Comparison of ENCODE assay signal across 12 cellular contexts in the genomic region with DNA sequence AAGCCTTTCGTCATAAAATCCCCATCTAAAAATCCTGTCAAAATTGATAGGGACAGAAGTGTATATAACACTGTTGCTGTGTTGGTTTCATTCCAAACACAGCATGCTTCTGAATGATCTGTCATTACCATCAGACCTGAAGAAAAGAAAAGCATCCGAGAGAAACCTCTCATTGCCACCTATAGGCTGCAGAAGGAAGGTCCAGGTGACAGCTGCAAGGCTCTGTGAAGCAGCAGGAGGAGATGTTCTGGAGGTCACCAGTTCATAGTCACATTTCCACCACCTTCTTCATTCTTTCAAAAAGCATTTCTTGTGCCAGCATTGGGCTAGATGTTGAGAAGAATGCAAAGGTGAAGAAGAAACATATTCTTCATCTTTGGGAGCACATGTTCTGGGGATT.
DNase-seq lines count a peak whose midpoint lies in the region; ATAC-seq, FAIRE-seq and TF ChIP-seq lines count a peak whose summit lies in the region.
"Had no signal": no experiment of that assay in that cellular context is flagged by ENCODE, and none has a peak within 500 bp of the region (broad histone marks: within the 10 kb centered on the region; RNA-seq: fewer than 3 reads in every experiment).

No MANE protein-coding gene starts in this region.

- TF ChIP-seq RAD21 in GM12878 (IDR thresholded peaks at IDR 0.05; ENCODE audit: insufficient read depth, low read depth, low read length) = peak; percentile 62
- TF ChIP-seq RAD21 in neural cell (conservative IDR thresholded peaks at IDR 0.05) = peak; percentile 40

- TF ChIP-seq EP300 in GM12878 (IDR thresholded peaks at IDR 0.05; ENCODE audit: borderline replicate concordance in 1 of 2, control insufficient read depth in 1 of 2, low read depth in 2 of 2, low read length in 2 of 2) (no peak), neural cell (conservative IDR thresholded peaks at IDR 0.05; ENCODE audit: poor library complexity, severe bottlenecking) (no peak)

- no peaks in the 10 kb centered on the region for H4K20me1 ChIP-seq in KMS-11 (ENCODE audit: insufficient read depth)
- H4K20me1 ChIP-seq in GM12878 (ENCODE audit: control insufficient read depth, insufficient read depth) = no peaks in the 10 kb centered on the region
- H4K20me1 ChIP-seq in neural cell (ENCODE audit: insufficient read depth) = no peaks in the 10 kb centered on the region

- no peak overlapping the region for H2AFZ ChIP-seq in KMS-11 (ENCODE audit: low read depth)
- H2AFZ ChIP-seq in GM12878 (ENCODE audit: control insufficient read depth, low read depth, low read length) = no peak overlapping the region
- H2AFZ ChIP-seq in neural cell (ENCODE audit: low read depth, low read length) = no peak overlapping the region

- H3K9ac ChIP-seq in KMS-11 (no peak overlapping the region), GM12878 (ENCODE audit: control insufficient read depth, insufficient read depth, low read length) (no peak overlapping the region), neural cell (ENCODE audit: low read length) (no peak overlapping the region)

- no peak overlapping the region for H3K4me2 ChIP-seq in KMS-11
- no peak overlapping the region for H3K4me2 ChIP-seq in GM12878 (ENCODE audit: control insufficient read depth, insufficient read depth)
- H3K4me2 ChIP-seq in neural cell (ENCODE audit: low read length) = no peak overlapping the region

- in situ Hi-C loops in GM12878 (cut with MboI) = no loop called here

- 50% methylated on average over 2 of the region's 2 CpGs for WGBS in GM12878 (ENCODE audit: insufficient coverage, insufficient replicate concordance, low lambda C conversion rate, missing lambda C conversion rate)

- no peak overlapping the region for H3K4me3 ChIP-seq in KMS-11 (IDR thresholded peaks at IDR 0.05; ENCODE audit: insufficient read depth, low read depth, low read length)
- no peak overlapping the region for H3K4me3 ChIP-seq in GM12878
- no peak overlapping the region for H3K4me3 ChIP-seq in neural cell (ENCODE audit: low read length)
- H3K4me3 ChIP-seq: ascending aorta had no signal

- H3K9me2 ChIP-seq in neural cell (ENCODE audit: insufficient read depth, low read length) = no peaks in the 10 kb centered on the region

- H3K27ac ChIP-seq in KMS-11 = no peak overlapping the region
- H3K27ac ChIP-seq in GM12878 (ENCODE audit: control insufficient read depth, insufficient read depth) = no peak overlapping the region
- H3K27ac ChIP-seq in neural cell (ENCODE audit: low read length) = no peak overlapping the region
- H3K27ac ChIP-seq: ascending aorta had no signal

- CTCF ChIA-PET in GM12878 (lab: Yijun Ruan, JAX) = no interaction called here

- H3K9me3 ChIP-seq in GM12878 (replicated peaks; ENCODE audit: control insufficient read depth, insufficient read depth, low read length) (no peaks in the 10 kb centered on the region; the same call in 2 of the 3 replicates), neural cell (ENCODE audit: low read length) (no peaks in the 10 kb centered on the region)
- H3K9me3 ChIP-seq: ascending aorta had no signal

- H3K4me1 ChIP-seq in KMS-11 (ENCODE audit: low read depth, poor library complexity, severe bottlenecking) (peaks cover 16% of the 10 kb centered on the region), GM12878 (ENCODE audit: control insufficient read depth, insufficient read depth, low read length) (no peaks in the 10 kb centered on the region)

- TF ChIP-seq CTCF in KMS-11 (conservative IDR thresholded peaks at IDR 0.05; ENCODE audit: low read depth, low read length) = peak; percentile 40; the same call in 1 of the 2 replicates
- TF ChIP-seq CTCF in GM12878 (IDR thresholded peaks at IDR 0.05 in 2 of 3, conservative IDR thresholded peaks at IDR 0.05 in 1 of 3; ENCODE audit: control insufficient read depth in 2 of 3, extremely low read depth in 1 of 3, insufficient read depth in 1 of 3, low read depth in 3 of 3, low read length in 3 of 3) = peak; percentile 33 to 45 (median 35); a peak in 4 of 6 replicates
- peak; percentile 48 for TF ChIP-seq CTCF in neural cell (IDR thresholded peaks at IDR 0.05; ENCODE audit: poor library complexity, severe bottlenecking)

- H3K27me3 ChIP-seq in KMS-11 (ENCODE audit: insufficient read depth, low read depth) (no peaks in the 10 kb centered on the region), GM12878 (replicated peaks in 1 of 2; ENCODE audit: control insufficient read depth in 2 of 2, insufficient read depth in 2 of 2, low read length in 1 of 2) (no peaks in the 10 kb centered on the region), neural cell (ENCODE audit: insufficient read depth, low read depth, low read length) (no peaks in the 10 kb centered on the region)
- H3K27me3 ChIP-seq: ascending aorta had no signal

- FAIRE-seq in GM12878 (lab: Jason Lieb, UNC) = no peak
- FAIRE-seq: GM19239 had no signal

- H3K36me3 ChIP-seq in KMS-11 (ENCODE audit: insufficient read depth) = no peaks in the 10 kb centered on the region
- H3K36me3 ChIP-seq in GM12878 (ENCODE audit: control insufficient read depth in 2 of 2, insufficient read depth in 2 of 2, low read length in 1 of 2) = no peaks in the 10 kb centered on the region
- H3K36me3 ChIP-seq in neural cell (ENCODE audit: insufficient read depth, low read length) = no peaks in the 10 kb centered on the region
- H3K36me3 ChIP-seq: ascending aorta had no signal

- DNase-seq in GM12878 (ENCODE audit: low read depth, low spot score) (no peak), left colon (no peak), HuH-7 (ENCODE audit: low spot score) (no peak), GOT3 (lab: John Stamatoyannopoulos, UW) (no peak)
- DNase-seq: activated CD8-positive, alpha-beta memory T cell treated with anti-CD3 and anti-CD28 coated beads, Interleukin-2, amount 50 U/mL, for 48 hours; foreskin fibroblast; NCI-H69 had no signal

- H3F3A ChIP-seq in neural cell (ENCODE audit: insufficient read depth, low read length, poor library complexity, severe bottlenecking) = no peaks in the 10 kb centered on the region

- H3K79me2 ChIP-seq in KMS-11 (ENCODE audit: insufficient read depth, low read depth) (no peaks in the 10 kb centered on the region), GM12878 (ENCODE audit: control insufficient read depth, insufficient read depth, low read length) (no peaks in the 10 kb centered on the region), neural cell (replicated peaks; ENCODE audit: insufficient read depth, low read length) (no peaks in the 10 kb centered on the region)

- RAD21 ChIA-PET in GM12878 (lab: Charles Lee; ENCODE audit: unreplicated experiment) = interaction anchor here (1.0 kb wide), 1 partner anchor 567 kb away, joined by 4 read pairs; no protein-coding TSS in a partner anchor

- TF ChIP-seq POLR2A in GM12878 (IDR thresholded peaks at IDR 0.05; ENCODE audit: low read depth, low read length) = no peak

- ATAC-seq in GM18519 (IDR thresholded peaks at IDR 0.05; ENCODE audit: low FRiP score, unreplicated experiment) (peak; percentile 62), GM12878 (peak; percentile 77), left colon (no peak)

- BruUV-seq in GM12878 (replicated peaks; lab: Mats Ljungman, UMichigan) = no TSS peak

- intact Hi-C loops in GM12878 (cut with micrococcal nuclease; ENCODE audit: unreplicated experiment) = loop anchor here (5.0 kb wide), 1 partner anchor 570 kb away; no protein-coding TSS in a partner anchor
- intact Hi-C loops in left colon (cut with DNase I, micrococcal nuclease) = no loop called here

- POLR2A ChIA-PET in GM12878 (lab: Charles Lee) = no interaction called here

- SMC1A ChIA-PET in GM12878 (lab: Charles Lee; ENCODE audit: uncharacterized antibody, unreplicated experiment) = no interaction called here

TF ChIP-seq in GM12878, 131 proteins besides CTCF, POLR2A, EP300 and RAD21 (continues in another document):
- TF ChIP-seq NRF1 (conservative IDR thresholded peaks at IDR 0.05; ENCODE audit: low read depth, low read length) (no peak), HCFC1 (IDR thresholded peaks at IDR 0.05; ENCODE audit: low read length) (no peak), CHD4 (IDR thresholded peaks at IDR 0.05) (no peak), BMI1 (IDR thresholded peaks at IDR 0.05; ENCODE audit: borderline replicate concordance) (no peak), CHD2 (IDR thresholded peaks at IDR 0.05; ENCODE audit: borderline replicate concordance, low read depth, low read length) (no peak), NR2F1 (conservative IDR thresholded peaks at IDR 0.05) (0 out of 2 replicates have a peak, but pooled peaks have one; percentile 23)
- TF ChIP-seq, protein P1, sequence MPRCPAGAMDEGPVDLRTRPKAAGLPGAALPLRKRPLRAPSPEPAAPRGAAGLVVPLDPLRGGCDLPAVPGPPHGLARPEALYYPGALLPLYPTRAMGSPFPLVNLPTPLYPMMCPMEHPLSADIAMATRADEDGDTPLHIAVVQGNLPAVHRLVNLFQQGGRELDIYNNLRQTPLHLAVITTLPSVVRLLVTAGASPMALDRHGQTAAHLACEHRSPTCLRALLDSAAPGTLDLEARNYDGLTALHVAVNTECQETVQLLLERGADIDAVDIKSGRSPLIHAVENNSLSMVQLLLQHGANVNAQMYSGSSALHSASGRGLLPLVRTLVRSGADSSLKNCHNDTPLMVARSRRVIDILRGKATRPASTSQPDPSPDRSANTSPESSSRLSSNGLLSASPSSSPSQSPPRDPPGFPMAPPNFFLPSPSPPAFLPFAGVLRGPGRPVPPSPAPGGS (IDR thresholded peaks at IDR 0.05; ENCODE audit: borderline replicate concordance, insufficient read depth, low read depth, low read length, poor library complexity, severe bottlenecking) = no peak

TF ChIP-seq in neural cell, 6 proteins besides CTCF, POLR2A, EP300 and RAD21:
- TF ChIP-seq SMC3 (conservative IDR thresholded peaks at IDR 0.05; ENCODE audit: poor library complexity) (peak; percentile 41), MXI1 (conservative IDR thresholded peaks at IDR 0.05; ENCODE audit: poor library complexity, severe bottlenecking) (no peak)
TF ChIP-seq in neural cell: peak in this region for 1.
